ENCODE assay signal across 1 cellular context in genomic region chr6:119078449-119079287, GRCh38.
TF ChIP-seq lines count a peak whose summit lies in the region.

Gene FAM184A, minus strand, starts transcription at chr6:119078664. Its CDS starts 365 bp downstream, at chr6:119078299.

TF ChIP-seq in K562, 482 proteins besides CTCF, POLR2A, EP300 and RAD21 (continued from another document and continues in another):
- no peak for TF ChIP-seq PKNOX1 (IDR thresholded peaks at IDR 0.05)
- no peak for TF ChIP-seq DNMT1 (IDR thresholded peaks at IDR 0.05)
- peak; percentile 61; the same call in 1 of the 2 replicates for TF ChIP-seq ZNF24 (IDR thresholded peaks at IDR 0.05)
- no peak for TF ChIP-seq FOXA1 (IDR thresholded peaks at IDR 0.05; ENCODE audit: borderline replicate concordance)
- TF ChIP-seq HBP1 (CRISPR knock-in tag; IDR thresholded peaks at IDR 0.05): no peak
- no peak for TF ChIP-seq ZNF561 (CRISPR knock-in tag; conservative IDR thresholded peaks at IDR 0.05)
- peak; percentile 53 for TF ChIP-seq TAF1 (IDR thresholded peaks at IDR 0.05; ENCODE audit: control insufficient read depth, extremely low read depth, insufficient read depth, low read length, severe bottlenecking)
- TF ChIP-seq SREBF1 (IDR thresholded peaks at IDR 0.05; ENCODE audit: borderline replicate concordance, low read depth, low read length): no peak
- TF ChIP-seq E2F4 (CRISPR knock-in tag; IDR thresholded peaks at IDR 0.05; ENCODE audit: low read depth): no peak
- no peak for TF ChIP-seq BRD4 (IDR thresholded peaks at IDR 0.05)
- peak; percentile 52; the same call in 1 of the 2 replicates for TF ChIP-seq SIN3B (IDR thresholded peaks at IDR 0.05; ENCODE audit: low read depth)
- peak in 1 of 2 experiments; percentile 53; a peak in 2 of 4 replicates for TF ChIP-seq MNT (conservative IDR thresholded peaks at IDR 0.05)
- TF ChIP-seq TCF3 (CRISPR knock-in tag; IDR thresholded peaks at IDR 0.05): no peak
- no peak for TF ChIP-seq PCBP1 (IDR thresholded peaks at IDR 0.05; ENCODE audit: low read depth, low read length, poor library complexity, severe bottlenecking)
- TF ChIP-seq GABPA (tag; conservative IDR thresholded peaks at IDR 0.05; ENCODE audit: low read depth): peak; percentile 42; the same call in 1 of the 2 replicates
- TF ChIP-seq SNRNP70 (optimal IDR thresholded peaks at IDR 0.05; ENCODE audit: low read depth, low read length): no peak
- TF ChIP-seq ETS2 (tag; IDR thresholded peaks at IDR 0.05; ENCODE audit: borderline replicate concordance, poor library complexity, severe bottlenecking): no peak
- TF ChIP-seq NFYB (IDR thresholded peaks at IDR 0.05; ENCODE audit: extremely low read depth, insufficient read length): no peak
- no peak for TF ChIP-seq ARID2 (IDR thresholded peaks at IDR 0.05)
- TF ChIP-seq ZNF324 (CRISPR knock-in tag; IDR thresholded peaks at IDR 0.05): no peak
- TF ChIP-seq ATF7 (IDR thresholded peaks at IDR 0.05): peak; percentile 86
- no peak for TF ChIP-seq ASH1L (IDR thresholded peaks at IDR 0.05; ENCODE audit: borderline replicate concordance, low read depth, partially characterized antibody)
- no peak for TF ChIP-seq KLF16 (IDR thresholded peaks at IDR 0.05)
- no peak for TF ChIP-seq RUNX1 (IDR thresholded peaks at IDR 0.05; ENCODE audit: low read depth)
- TF ChIP-seq ZNF584 (CRISPR knock-in tag; IDR thresholded peaks at IDR 0.05; ENCODE audit: low read depth): no peak
- no peak for TF ChIP-seq ZNF280B (CRISPR knock-in tag; IDR thresholded peaks at IDR 0.05)
- TF ChIP-seq SMC3 (conservative IDR thresholded peaks at IDR 0.05; ENCODE audit: insufficient read depth, low read depth, low read length): 0 out of 2 replicates have a peak, but pooled peaks have one; percentile 26
- TF ChIP-seq RBBP5 (IDR thresholded peaks at IDR 0.05; ENCODE audit: borderline replicate concordance, insufficient read depth, low read length, poor library complexity, severe bottlenecking): peak; percentile 58
- peak in 1 of 3 experiments; percentile 50 for TF ChIP-seq YY1 (IDR thresholded peaks at IDR 0.05; ENCODE audit: borderline replicate concordance in 1 of 3, control insufficient read depth in 1 of 3, extremely low read depth in 1 of 3, insufficient read depth in 3 of 3, insufficient read length in 1 of 3, insufficient replicate concordance in 2 of 3, low read depth in 1 of 3, low read length in 2 of 3)
- no peak for TF ChIP-seq RHOXF2B (CRISPR knock-in tag; conservative IDR thresholded peaks at IDR 0.05)
- TF ChIP-seq THAP7 (CRISPR knock-in tag; IDR thresholded peaks at IDR 0.05): no peak
- TF ChIP-seq MYC (IDR thresholded peaks at IDR 0.05; ENCODE audit: low read depth, low read length): peak; percentile 75
- no peak for TF ChIP-seq MYC (CRISPR knock-in tag; IDR thresholded peaks at IDR 0.05; ENCODE audit: borderline replicate concordance, low read depth)
- peak; percentile 66 for TF ChIP-seq GMEB1 (CRISPR knock-in tag; IDR thresholded peaks at IDR 0.05)
- no peak for TF ChIP-seq PTBP1 (IDR thresholded peaks at IDR 0.05; ENCODE audit: low read depth, low read length)
- TF ChIP-seq SAP30 (IDR thresholded peaks at IDR 0.05; ENCODE audit: borderline replicate concordance, insufficient read depth, low read depth, low read length, poor library complexity, severe bottlenecking): no peak
- TF ChIP-seq MAX (CRISPR knock-in tag; IDR thresholded peaks at IDR 0.05): peak; percentile 91
- TF ChIP-seq SFPQ (IDR thresholded peaks at IDR 0.05; ENCODE audit: low read depth, low read length): no peak
- TF ChIP-seq ARID3B (CRISPR knock-in tag; IDR thresholded peaks at IDR 0.05; ENCODE audit: borderline replicate concordance): no peak
- no peak for TF ChIP-seq CHD4 (IDR thresholded peaks at IDR 0.05; ENCODE audit: insufficient read depth, insufficient replicate concordance, low read depth, low read length, poor library complexity, severe bottlenecking)
- peak; percentile 77 for TF ChIP-seq POLR2G (IDR thresholded peaks at IDR 0.05; ENCODE audit: low read depth, low read length)
- TF ChIP-seq PHF21A (IDR thresholded peaks at IDR 0.05; ENCODE audit: borderline replicate concordance, low read depth): no peak
- no peak for TF ChIP-seq U2AF2 (optimal IDR thresholded peaks at IDR 0.05; ENCODE audit: low read depth, low read length)
- TF ChIP-seq ZBTB2 (IDR thresholded peaks at IDR 0.05): peak; percentile 56; the same call in 1 of the 2 replicates
- TF ChIP-seq ZNF436 (CRISPR knock-in tag; IDR thresholded peaks at IDR 0.05): no peak
- no peak for TF ChIP-seq MXD1 (CRISPR knock-in tag; IDR thresholded peaks at IDR 0.05; ENCODE audit: borderline replicate concordance, poor library complexity, severe bottlenecking)
- TF ChIP-seq GATA2 (CRISPR knock-in tag; IDR thresholded peaks at IDR 0.05): no peak
- no peak for TF ChIP-seq TFAM (CRISPR knock-in tag; conservative IDR thresholded peaks at IDR 0.05)
- no peak for TF ChIP-seq CREBBP (IDR thresholded peaks at IDR 0.05; ENCODE audit: low read depth, low read length)
